ENCODE assay signal across 21 cellular contexts in the genomic region with DNA sequence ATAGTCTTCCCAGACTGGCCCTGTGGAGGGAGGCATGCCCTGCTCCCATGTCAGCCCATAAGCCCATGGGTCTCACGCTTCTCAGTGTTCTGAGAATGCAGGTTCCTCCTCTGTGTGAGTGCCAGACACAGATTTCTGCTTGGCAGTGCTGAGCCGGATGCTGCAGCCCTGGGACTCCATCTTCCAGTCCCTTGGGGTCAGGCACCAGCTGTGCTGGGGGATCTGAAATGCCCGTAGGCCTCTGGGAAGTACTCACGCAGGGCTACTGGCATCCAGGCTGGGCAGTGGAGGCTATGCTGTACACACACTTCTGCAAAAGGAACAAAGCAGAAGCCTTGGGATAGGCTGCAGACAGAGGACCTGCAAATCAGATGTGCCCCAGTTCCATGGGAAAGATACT.
A peak's percentile ranks its signal among the peaks of the same experiment; 100 is the strongest.
DNase-seq lines count a peak whose midpoint lies in the region; ATAC-seq lines count a peak whose summit lies in the region.
"Had no signal": no experiment of that assay in that cellular context is flagged by ENCODE, and none has a peak within 500 bp of the region (broad histone marks: within the 10 kb centered on the region; RNA-seq: fewer than 3 reads in every experiment).

No MANE protein-coding gene starts in this region.

- intact Hi-C loops in posterior vena cava (cut with DNase I) (no loop called here), aorta (cut with DNase I) (no loop called here), Right ventricle myocardium inferior (cut with DNase I) (no loop called here)

- peaks cover 3% of the 10 kb centered on the region for H3K9me3 ChIP-seq in aorta (ENCODE audit: control insufficient read depth, low read length)

- H3K27me3 Mint-ChIP-seq in stimulated activated naive CD8-positive, alpha-beta T cell treated with anti-CD3 and anti-CD28 coated beads, Interleukin-15, amount 100 ng/mL, for 72 hours = no peaks in the 10 kb centered on the region
- no peaks in the 10 kb centered on the region for H3K27me3 Mint-ChIP-seq in stimulated activated naive B cell treated with anti-CD40 and anti-IgM and Interleukin-4, amounts not matched to agents 10 μg/mL and 1 μg/mL and 100 μg/mL, for 72 hours
- H3K27me3 Mint-ChIP-seq: B cell; CD4-positive, alpha-beta T cell; CD8-positive, alpha-beta memory T cell had no signal

- H3K4me3 Mint-ChIP-seq in stimulated activated naive CD8-positive, alpha-beta T cell treated with anti-CD3 and anti-CD28 coated beads, Interleukin-15, amount 100 ng/mL, for 72 hours = no peak overlapping the region
- no peak overlapping the region for H3K4me3 Mint-ChIP-seq in stimulated activated naive B cell treated with anti-CD40 and anti-IgM and Interleukin-4, amounts not matched to agents 10 μg/mL and 1 μg/mL and 100 μg/mL, for 72 hours
- H3K4me3 Mint-ChIP-seq: B cell; CD14-positive monocyte; CD4-positive, alpha-beta T cell; CD8-positive, alpha-beta memory T cell; GM23338; H9 had no signal

- peak; percentile 23 for ATAC-seq in stimulated activated naive CD8-positive, alpha-beta T cell treated with anti-CD3 and anti-CD28 coated beads, Interleukin-15, amount 100 ng/mL, for 72 hours
- no peak for ATAC-seq in stimulated activated naive CD8-positive, alpha-beta T cell treated with anti-CD3 and anti-CD28 coated beads, Interleukin-15, Interleukin-2, amounts not matched to agents 100 U/mL and 50 U/mL, for 24 hours
- peak; percentile 24 to 31 for ATAC-seq in stimulated activated naive B cell treated with anti-CD40 and anti-IgM and Interleukin-4, amounts not matched to agents 10 μg/mL and 1 μg/mL and 100 μg/mL, for 72 hours (replicated peaks)
- ATAC-seq in aorta (ENCODE audit: low FRiP score) (peak; percentile 36), GM18861 (IDR thresholded peaks at IDR 0.05; ENCODE audit: unreplicated experiment) (no peak), Right ventricle myocardium inferior (no peak)
- ATAC-seq: GM23338, HCT116 had no signal

- no peaks in the 10 kb centered on the region for H3K4me1 Mint-ChIP-seq in stimulated activated naive CD8-positive, alpha-beta T cell treated with anti-CD3 and anti-CD28 coated beads, Interleukin-15, amount 100 ng/mL, for 72 hours
- no peaks in the 10 kb centered on the region for H3K4me1 Mint-ChIP-seq in stimulated activated naive B cell treated with anti-CD40 and anti-IgM and Interleukin-4, amounts not matched to agents 10 μg/mL and 1 μg/mL and 100 μg/mL, for 72 hours
- H3K4me1 Mint-ChIP-seq: B cell; CD14-positive monocyte; CD8-positive, alpha-beta memory T cell had no signal

- H3K36me3 ChIP-seq in aorta (ENCODE audit: control insufficient read depth in 1 of 2, insufficient read depth in 2 of 2, low read length in 1 of 2) = no peaks in the 10 kb centered on the region
- H3K36me3 ChIP-seq: BLaER1 treated with 17β-estradiol and CSF1 and Interleukin-3, amounts not matched to agents 10 nM and 100 nM had no signal

- H3K4me1 ChIP-seq in aorta (ENCODE audit: control insufficient read depth in 1 of 2, insufficient read depth in 2 of 2, low read length in 2 of 2) = no peaks in the 10 kb centered on the region
- H3K4me1 ChIP-seq: BLaER1 treated with 17β-estradiol and CSF1 and Interleukin-3, amounts not matched to agents 10 nM and 100 nM had no signal

- H3K27me3 ChIP-seq in aorta (ENCODE audit: control insufficient read depth in 1 of 2, insufficient read depth in 2 of 2, low read length in 1 of 2) = no peaks in the 10 kb centered on the region
- H3K27me3 ChIP-seq: BLaER1 treated with 17β-estradiol and CSF1 and Interleukin-3, amounts not matched to agents 10 nM and 100 nM had no signal

- no peak overlapping the region for H3K27ac ChIP-seq in aorta (ENCODE audit: low read depth in 1 of 2, low read length in 2 of 2)
- H3K27ac ChIP-seq: 22Rv1; BLaER1 treated with 17β-estradiol and CSF1 and Interleukin-3, amounts not matched to agents 10 nM and 100 nM had no signal

- no peaks in the 10 kb centered on the region for H3K36me3 Mint-ChIP-seq in stimulated activated naive B cell treated with anti-CD40 and anti-IgM and Interleukin-4, amounts not matched to agents 10 μg/mL and 1 μg/mL and 100 μg/mL, for 72 hours
- H3K36me3 Mint-ChIP-seq: CD14-positive monocyte; CD8-positive, alpha-beta memory T cell had no signal

- DNase-seq in stimulated activated naive CD8-positive, alpha-beta T cell treated with anti-CD3 and anti-CD28 coated beads, Interleukin-15, amount 100 ng/mL, for 72 hours = no peak
- no peak for DNase-seq in stimulated activated naive CD8-positive, alpha-beta T cell treated with anti-CD3 and anti-CD28 coated beads, Interleukin-15, Interleukin-2, amounts not matched to agents 100 U/mL and 50 U/mL, for 24 hours
- peak; percentile 37 for DNase-seq in posterior vena cava (ENCODE audit: low spot score)
- no peak for DNase-seq in stimulated activated naive B cell treated with anti-CD40 and anti-IgM and Interleukin-4, amounts not matched to agents 10 μg/mL and 1 μg/mL and 100 μg/mL, for 72 hours
- no peak for DNase-seq in aorta
- no peak for DNase-seq in activated CD8-positive, alpha-beta memory T cell treated with anti-CD3 and anti-CD28 coated beads, Interleukin-2, amount 50 U/mL, for 4 hours
- no peak for DNase-seq in Right ventricle myocardium inferior (ENCODE audit: missing footprints)
- DNase-seq: Calu3; CD4-positive, alpha-beta T cell; CD8-positive, alpha-beta memory T cell; COR-L47; DMS153; DND-41; H9 had no signal

- WGBS in aorta, 2 donors = 93 to 94% methylated on average over 4 of the region's 4 CpGs

- H3K9me3 Mint-ChIP-seq in stimulated activated naive CD8-positive, alpha-beta T cell treated with anti-CD3 and anti-CD28 coated beads, Interleukin-15, amount 100 ng/mL, for 72 hours = peaks cover 20 to 28% of the 10 kb centered on the region in 2 donors
- peaks cover 0 to 7% of the 10 kb centered on the region in 2 donors for H3K9me3 Mint-ChIP-seq in stimulated activated naive B cell treated with anti-CD40 and anti-IgM and Interleukin-4, amounts not matched to agents 10 μg/mL and 1 μg/mL and 100 μg/mL, for 72 hours
- H3K9me3 Mint-ChIP-seq: GM23338 had no signal

- H3K4me3 ChIP-seq in aorta (ENCODE audit: low read length in 2 of 2) = no peak overlapping the region
- H3K4me3 ChIP-seq: BLaER1 treated with 17β-estradiol and CSF1 and Interleukin-3, amounts not matched to agents 10 nM and 100 nM; GM23338 had no signal

- peak overlapping the region in 1 of 2 donors; percentile 42 for H3K27ac Mint-ChIP-seq in stimulated activated naive CD8-positive, alpha-beta T cell treated with anti-CD3 and anti-CD28 coated beads, Interleukin-15, amount 100 ng/mL, for 72 hours
- H3K27ac Mint-ChIP-seq in stimulated activated naive B cell treated with anti-CD40 and anti-IgM and Interleukin-4, amounts not matched to agents 10 μg/mL and 1 μg/mL and 100 μg/mL, for 72 hours = no peak overlapping the region
- H3K27ac Mint-ChIP-seq: B cell; CD14-positive monocyte; CD4-positive, alpha-beta T cell; CD8-positive, alpha-beta memory T cell; GM23338; H9 had no signal

Comparison
In these comparisons a context has a peak if more than half of its experiments do, and no peak if none do; other contexts are left out.
1. ATAC-seq: peak in stimulated activated naive CD8-positive, alpha-beta T cell treated with anti-CD3 and anti-CD28 coated beads, Interleukin-15, amount 100 ng/mL, for 72 hours (single experiment), stimulated activated naive B cell treated with anti-CD40 and anti-IgM and Interleukin-4, amounts not matched to agents 10 μg/mL and 1 μg/mL and 100 μg/mL, for 72 hours (2 of 2) and aorta (single experiment); none in stimulated activated naive CD8-positive, alpha-beta T cell treated with anti-CD3 and anti-CD28 coated beads, Interleukin-15, Interleukin-2, amounts not matched to agents 100 U/mL and 50 U/mL, for 24 hours (single experiment), GM18861 (single experiment) and Right ventricle myocardium inferior (single experiment).